ENCODE assay signal across 30 cellular contexts in genomic region chr16:58588406-58588805, GRCh38.
"Had no signal": no experiment of that assay in that cellular context is flagged by ENCODE, and none has a peak within 500 bp of the region (broad histone marks: within the 10 kb centered on the region; RNA-seq: fewer than 3 reads in every experiment).

No MANE protein-coding gene starts in this region.

- H3K36me3 ChIP-seq: ovary had no signal

- H3K9me3 Mint-ChIP-seq: dendritic cell treated with granulocyte-macrophage colony-stimulating factor and Interleukin-4, amounts not matched to agents 40 ng/mL and 50 ng/mL, for 4 days; memory B cell; mesothelial cell of epicardium; naive B cell; type B pancreatic cell had no signal

- H3K27me3 ChIP-seq: colonic mucosa, foreskin keratinocyte, gastroesophageal sphincter, heart right ventricle, ovary, spleen, stomach, tibial artery had no signal

- H3K4me3 ChIP-seq: colonic mucosa, gastroesophageal sphincter, heart right ventricle, lung, mucosa of descending colon, ovary, psoas muscle, skin epidermis, spleen, stomach, tibial artery had no signal

- H3K27ac ChIP-seq: colonic mucosa, epithelial cell of prostate, foreskin keratinocyte, gastroesophageal sphincter, heart right ventricle, ovary, psoas muscle, tibial artery had no signal

- H3K4me1 ChIP-seq: colonic mucosa, foreskin keratinocyte, psoas muscle, tibial artery had no signal

- H3K4me3 Mint-ChIP-seq: dendritic cell treated with granulocyte-macrophage colony-stimulating factor and Interleukin-4, amounts not matched to agents 40 ng/mL and 50 ng/mL, for 4 days; endodermal cell; memory B cell; mesothelial cell of epicardium; naive B cell; type B pancreatic cell had no signal

- H3K9me3 ChIP-seq: colonic mucosa, gastroesophageal sphincter, heart right ventricle, mucosa of descending colon, ovary, psoas muscle, spleen, stomach, tibial artery had no signal

- DNase-seq: colonic mucosa; effector CD8-positive, alpha-beta T cell; endodermal cell; foreskin keratinocyte; heart right ventricle; hippocampal formation; islet precursor cell; mucosa of descending colon; naive B cell; occipital lobe; ovary; posterior cingulate gyrus; psoas muscle; right cardiac atrium; spleen; stimulated activated CD4-positive, alpha-beta T cell treated with anti-CD3 and anti-CD28 coated beads, Interleukin-15, amount 100 ng/mL, for 24 hours; stimulated activated CD4-positive, alpha-beta T cell treated with anti-CD3 and anti-CD28 coated beads, Interleukin-2, amount 100 ng/mL, for 48 hours; stimulated activated CD8-positive, alpha-beta memory T cell treated with anti-CD3 and anti-CD28 coated beads, Interleukin-4, amount 100 ng/mL, for 48 hours; stimulated activated naive CD4-positive, alpha-beta T cell treated with Interleukin-2 at 50 U/mL for 16 hours; stomach; tibial artery had no signal

- H3K4me1 Mint-ChIP-seq: mesothelial cell of epicardium had no signal

- H3K27ac Mint-ChIP-seq: dendritic cell treated with granulocyte-macrophage colony-stimulating factor and Interleukin-4, amounts not matched to agents 40 ng/mL and 50 ng/mL, for 4 days; endodermal cell; memory B cell; mesothelial cell of epicardium; type B pancreatic cell had no signal

- ATAC-seq: esophagus mucosa, foreskin keratinocyte, gastroesophageal sphincter, heart right ventricle, mucosa of descending colon, psoas muscle, right cardiac atrium had no signal

- H3K27me3 Mint-ChIP-seq: dendritic cell treated with granulocyte-macrophage colony-stimulating factor and Interleukin-4, amounts not matched to agents 40 ng/mL and 50 ng/mL, for 4 days; memory B cell; naive B cell; type B pancreatic cell had no signal
